ENCODE assay signal across 35 cellular contexts in genomic region chr15:29818141-29818540, GRCh38. TPM values are rescaled to one million over a fixed set of nuclear protein-coding genes. Genes with fewer than 3 reads are reported as not detected.
DNase-seq lines count a peak whose midpoint lies in the region; ATAC-seq and TF ChIP-seq lines count a peak whose summit lies in the region.
"Had no signal": no experiment of that assay in that cellular context is flagged by ENCODE, and none has a peak within 500 bp of the region (broad histone marks: within the 10 kb centered on the region; RNA-seq: fewer than 3 reads in every experiment).

No MANE protein-coding gene starts in this region.

- peak overlapping the region; percentile 9 for H3K27ac Mint-ChIP-seq in mesothelial cell of epicardium
- H3K27ac Mint-ChIP-seq: activated naive CD8-positive, alpha-beta T cell; CD4-positive, alpha-beta T cell; naive thymus-derived CD8-positive, alpha-beta T cell had no signal

- H3K4me3 ChIP-seq in choroid plexus epithelial cell (ENCODE audit: low read depth, low read length): peak overlapping the region; percentile 30
- H3K4me3 ChIP-seq: cardiac muscle cell, coronary artery, esophagus muscularis mucosa, hepatocyte, lung, prostate gland, SJCRH30, tibial artery had no signal

- TF ChIP-seq CTCF in choroid plexus epithelial cell (conservative IDR thresholded peaks at IDR 0.05; ENCODE audit: low read depth, low read length) (no peak), mesothelial cell of epicardium (IDR thresholded peaks at IDR 0.05; ENCODE audit: unreplicated experiment) (no peak)

- no peak for ATAC-seq in GM21367 (IDR thresholded peaks at IDR 0.05; ENCODE audit: unreplicated experiment)
- ATAC-seq in GM19351 (IDR thresholded peaks at IDR 0.05; ENCODE audit: unreplicated experiment): no peak
- ATAC-seq: naive thymus-derived CD8-positive, alpha-beta T cell had no signal

- DNase-seq in A172 (ENCODE audit: low spot score) (peak; percentile 49), HT-29 (ENCODE audit: low spot score) (peak; percentile 86), choroid plexus epithelial cell (ENCODE audit: low read depth) (no peak), mesothelial cell of epicardium (ENCODE audit: low spot score in 2 of 2, unreplicated experiment in 2 of 2) (no peak), globus pallidus (ENCODE audit: low spot score) (no peak), LoVo (ENCODE audit: low spot score) (no peak)
- DNase-seq: activated CD4-positive, alpha-beta T cell treated with anti-CD3 and anti-CD28 coated beads for 48 hours; activated CD8-positive, alpha-beta memory T cell treated with anti-CD3 and anti-CD28 coated beads for 24 hours; activated effector memory CD4-positive, alpha-beta T cell treated with Interleukin-2 at 50 U/mL for 16 hours; activated T-cell treated with anti-CD3 and anti-CD28 coated beads, Interleukin-2, amount 50 U/mL, for 1 hour; AML-193; CD4-positive, alpha-beta T cell; DND-41; effector memory CD4-positive, alpha-beta T cell; foreskin melanocyte; Kasumi-1; naive thymus-derived CD8-positive, alpha-beta T cell; NCI-H1694 treated with DMSO at 0.1 percent for 48 hours; NCI-H446 treated with DMSO at 0.1 percent for 48 hours; NCI-H774; nucleus accumbens; SJCRH30; stimulated activated CD4-positive, alpha-beta T cell treated with anti-CD3 and anti-CD28 coated beads, Interleukin-4, amount 100 ng/mL, for 24 hours; SW 1271; tibial artery; WERI-Rb-1 had no signal

- no peaks in the 10 kb centered on the region for H3K27me3 Mint-ChIP-seq in mesothelial cell of epicardium (ENCODE audit: low read depth)

- peaks cover 14% of the 10 kb centered on the region for H3K36me3 Mint-ChIP-seq in mesothelial cell of epicardium

- peaks cover 59% of the 10 kb centered on the region for H3K4me1 Mint-ChIP-seq in mesothelial cell of epicardium

- peaks cover 5% of the 10 kb centered on the region for H3K9me3 Mint-ChIP-seq in mesothelial cell of epicardium

- H3K4me3 Mint-ChIP-seq in mesothelial cell of epicardium: no peak overlapping the region
- H3K4me3 Mint-ChIP-seq: activated naive CD8-positive, alpha-beta T cell; CD4-positive, alpha-beta T cell; naive thymus-derived CD8-positive, alpha-beta T cell had no signal

RNA-seq across cellular contexts. Expression of gene TJP1, which starts 4.1 kb away (rescaled TPM):
- total RNA-seq in A172 (2014; rRNA removed; shearing (Covaris generic)): 26.1 and 41.7 TPM in 2 replicates
- total RNA-seq in HT-29 (2014; rRNA removed; shearing (Covaris generic)): 58.8 and 61.6 TPM in 2 replicates
- 147 to 159 TPM (median 154 TPM) in 3 replicates for total RNA-seq in mesothelial cell of epicardium
- total RNA-seq: CD4-positive, alpha-beta T cell; naive thymus-derived CD8-positive, alpha-beta T cell had no signal

Comparison
In these comparisons a context has a peak if more than half of its experiments do, and no peak if none do; other contexts are left out.
1. DNase-seq: peak in A172 (single experiment) and HT-29 (single experiment); none in choroid plexus epithelial cell (single experiment), mesothelial cell of epicardium (0 of 2), globus pallidus (single experiment) and LoVo (single experiment).